14 cellular contexts compared by ENCODE assay signal in the genomic region with DNA sequence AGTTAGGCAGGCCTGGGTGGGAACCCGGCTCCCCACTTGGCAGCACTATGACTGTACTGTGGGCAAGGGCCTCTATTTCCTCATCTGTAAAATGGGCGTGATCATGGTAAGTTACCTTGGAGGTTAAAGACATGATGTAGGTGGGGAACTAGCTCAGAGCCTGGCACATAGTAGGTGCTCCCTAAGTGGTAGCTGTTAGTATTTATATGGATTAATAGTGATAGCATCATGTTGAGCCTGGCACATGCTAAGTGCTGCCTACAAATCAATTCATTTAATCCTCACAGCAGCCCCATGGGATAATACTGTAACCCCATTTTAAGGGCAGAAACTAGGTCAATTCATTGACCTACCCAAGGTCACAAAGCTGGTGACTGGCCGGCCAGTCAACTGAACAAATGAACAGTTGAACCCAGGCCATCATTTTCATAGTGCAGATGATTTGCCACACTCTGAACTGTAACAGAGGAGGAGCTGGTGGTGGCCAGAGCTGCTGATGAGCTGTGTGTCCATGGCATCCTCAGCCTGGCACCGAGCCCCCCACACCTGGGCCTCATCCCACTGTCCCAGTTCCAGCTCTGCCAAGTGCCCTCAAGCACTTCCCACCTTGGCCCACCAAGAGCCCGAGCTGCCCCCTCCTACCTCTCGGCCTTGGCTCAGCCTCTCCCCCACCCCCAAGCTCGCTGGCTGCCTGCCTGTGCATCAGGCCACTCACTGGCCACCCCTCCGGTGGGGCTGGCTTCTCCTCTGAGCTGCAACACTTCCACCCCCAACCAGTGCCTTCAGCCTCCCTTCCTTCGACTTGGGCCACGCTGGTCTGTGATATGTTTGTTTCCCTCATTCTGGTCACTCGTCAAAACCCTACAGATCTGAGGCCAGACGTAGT. TPM values are rescaled to one million over a fixed set of nuclear protein-coding genes. Genes with fewer than 3 reads are reported as not detected.
A peak's percentile ranks its signal among the peaks of the same experiment; 100 is the strongest.
DNase-seq lines count a peak whose midpoint lies in the region; ATAC-seq and TF ChIP-seq lines count a peak whose summit lies in the region.
"Had no signal": no experiment of that assay in that cellular context is flagged by ENCODE, and none has a peak within 500 bp of the region (broad histone marks: within the 10 kb centered on the region; RNA-seq: fewer than 3 reads in every experiment).

No MANE protein-coding gene starts in this region.

- H3K27me3 ChIP-seq in H7 (ENCODE audit: control insufficient read depth, insufficient read depth, low read length), result no peaks in the 10 kb centered on the region; the same call in none of the 2 replicates
- peaks cover 2% of the 10 kb centered on the region for H3K27me3 ChIP-seq in suprapubic skin
- H3K27me3 ChIP-seq: testis had no signal

- peaks cover 14% of the 10 kb centered on the region for H3K4me1 ChIP-seq in suprapubic skin

- TF ChIP-seq EP300 in suprapubic skin (IDR thresholded peaks at IDR 0.05), result no peak

- ATAC-seq in left lobe of liver (no peak), GM19023 (IDR thresholded peaks at IDR 0.05; ENCODE audit: unreplicated experiment) (no peak)
- ATAC-seq: T-cell had no signal

- H3K4me3 ChIP-seq in H7 (ENCODE audit: insufficient read depth, low read depth, low read length) (no peak overlapping the region), suprapubic skin (no peak overlapping the region)

- H3K27ac ChIP-seq in RWPE1 (peak overlapping the region; percentile 58), suprapubic skin (no peak overlapping the region)

- TF ChIP-seq CTCF in RWPE1 (conservative IDR thresholded peaks at IDR 0.05; ENCODE audit: low read depth) (no peak), suprapubic skin (IDR thresholded peaks at IDR 0.05) (no peak)

- no peaks in the 10 kb centered on the region for H3K36me3 ChIP-seq in H7 (replicated peaks; ENCODE audit: control insufficient read depth, insufficient read depth, low read length)
- H3K36me3 ChIP-seq in suprapubic skin, result no peaks in the 10 kb centered on the region

- in situ Hi-C loops in G401 (cut with HindIII; ENCODE audit: low sequenced_read_pairs), result loop anchor here (25.0 kb wide), 1 partner anchor 100 kb away; no protein-coding TSS in a partner anchor

- POLR2A ChIA-PET in RWPE1 (lab: Yijun Ruan, JAX; ENCODE audit: low non-redundant PET), result no interaction called here

- no peak for TF ChIP-seq POLR2A in suprapubic skin (IDR thresholded peaks at IDR 0.05)

- CTCF ChIA-PET in RWPE1 (lab: Yijun Ruan, JAX), result interaction anchor here (0.6 to 6.8 kb wide), 3 partner anchors 29 to 83 kb away, joined by 3 to 99 read pairs (median 5); no protein-coding TSS in a partner anchor

- no peaks in the 10 kb centered on the region for H3K9me3 ChIP-seq in suprapubic skin
- H3K9me3 ChIP-seq: testis had no signal

- 83% methylated on average over 12 of the region's 12 CpGs for WGBS in suprapubic skin

- DNase-seq in H7 (peak; percentile 25), RWPE1 (ENCODE audit: low spot score) (no peak), left lobe of liver (ENCODE audit: low spot score) (peak; percentile 46), suprapubic skin (ENCODE audit: low spot score in 2 of 2) (peak; percentile 64 to 76), G401 (ENCODE audit: low spot score) (no peak), NCI-H2196 (lab: John Stamatoyannopoulos, UW; ENCODE audit: unreplicated experiment) (no peak)
- DNase-seq: activated CD4-positive, alpha-beta T cell treated with anti-CD3 and anti-CD28 coated beads for 48 hours; activated naive CD4-positive, alpha-beta T cell treated with anti-CD3 and anti-CD28 coated beads for 36 hours; NCI-H187 treated with DMSO at 0.1 percent for 48 hours; stimulated activated CD4-positive, alpha-beta T cell treated with anti-CD3 and anti-CD28 coated beads, Interleukin-15, amount 100 ng/mL, for 24 hours; T-cell had no signal

RNA-seq across cellular contexts. Expression of gene ATOH8, which starts 58.3 kb away (rescaled TPM):
- total RNA-seq in H7 (2014; rRNA removed; shearing (Covaris generic)), result 0.33 and 1.1 TPM in 2 replicates
- total RNA-seq in left lobe of liver (28.0 TPM), suprapubic skin (10 to 100 TPM in 3 of 4 donors, 1 to 10 TPM in 1; 9.7 to 30.3 (median 27.3) TPM)
- total RNA-seq in G401 (2014; rRNA removed; shearing (Covaris generic)), result 18.9 and 25.8 TPM in 2 replicates
- total RNA-seq: activated naive CD4-positive, alpha-beta T cell treated with anti-CD3 and anti-CD28 coated beads for 36 hours; B cell had no signal

Comparison
In these comparisons a context has a peak if more than half of its experiments do, and no peak if none do; other contexts are left out.
1. DNase-seq: peak in H7 (single experiment), left lobe of liver (single experiment) and suprapubic skin (2 of 2); none in RWPE1 (single experiment), G401 (single experiment) and NCI-H2196 (single experiment).